ENCODE assay signal across 16 cellular contexts in genomic region chr5:166957763-166958162, GRCh38. TPM values are rescaled to one million over a fixed set of nuclear protein-coding genes. Genes with fewer than 3 reads are reported as not detected.
DNase-seq lines count a peak whose midpoint lies in the region; TF ChIP-seq lines count a peak whose summit lies in the region.
"Had no signal": no experiment of that assay in that cellular context is flagged by ENCODE, and none has a peak within 500 bp of the region (broad histone marks: within the 10 kb centered on the region; RNA-seq: fewer than 3 reads in every experiment).

No MANE protein-coding gene starts in this region.

- H3K18ac ChIP-seq in neuronal stem cell (ENCODE audit: low read length) = no peak overlapping the region

- H3K9me3 Mint-ChIP-seq in glutamatergic neuron (ENCODE audit: unreplicated experiment) = no peaks in the 10 kb centered on the region

- no peak overlapping the region for H3K23ac ChIP-seq in neuronal stem cell (ENCODE audit: low read depth, low read length, poor library complexity)

- H3K4me1 Mint-ChIP-seq in glutamatergic neuron (ENCODE audit: low read depth, unreplicated experiment) = peaks cover 2% of the 10 kb centered on the region
- H3K4me1 Mint-ChIP-seq: CD8-positive, alpha-beta memory T cell had no signal

- H3K27ac ChIP-seq in neuronal stem cell (replicated peaks; ENCODE audit: low read length) = no peak overlapping the region
- H3K27ac ChIP-seq in prostate gland = no peak overlapping the region
- H3K27ac ChIP-seq: BLaER1, HL-60 had no signal

- H3K27ac Mint-ChIP-seq in glutamatergic neuron (ENCODE audit: unreplicated experiment) = no peak overlapping the region

- peak; percentile 70 for DNase-seq in NCI-H748 (lab: John Stamatoyannopoulos, UW; ENCODE audit: unreplicated experiment)
- no peak for DNase-seq in NCI-H748 treated with DMSO at 0.1 percent for 48 hours (lab: John Stamatoyannopoulos, UW)
- DNase-seq in NCI-H1048 (lab: John Stamatoyannopoulos, UW) = peak; percentile 15
- peak; percentile 52 for DNase-seq in NCI-H69 (lab: John Stamatoyannopoulos, UW)
- DNase-seq in neuronal stem cell (ENCODE audit: low spot score) = no peak
- DNase-seq in stimulated activated CD4-positive, alpha-beta T cell treated with anti-CD3 and anti-CD28 coated beads, Interleukin-12 subunit alpha, Interleukin-12 subunit beta, amount 100 ng/mL, for 4 hours = no peak
- no peak for DNase-seq in prostate gland (ENCODE audit: low spot score)
- DNase-seq in glutamatergic neuron = no peak
- DNase-seq: 8988T; AML-193; Caco-2; CD8-positive, alpha-beta memory T cell; DMS53; GF-D8 had no signal

- H3K4ac ChIP-seq in neuronal stem cell (ENCODE audit: low read length) = no peak overlapping the region

- H4K91ac ChIP-seq in neuronal stem cell (ENCODE audit: low read depth, low read length, poor library complexity) = no peak overlapping the region

- H2BK5ac ChIP-seq in neuronal stem cell (ENCODE audit: low read length) = no peak overlapping the region

- H3K4me1 ChIP-seq in neuronal stem cell (ENCODE audit: control insufficient read depth in 2 of 2, insufficient read depth in 1 of 2, low read depth in 1 of 2, low read length in 2 of 2) (peaks cover 6 to 9% of the 10 kb centered on the region in 2 donors), prostate gland (replicated peaks) (no peaks in the 10 kb centered on the region)
- H3K4me1 ChIP-seq: BLaER1 had no signal

- TF ChIP-seq POLR2A in prostate gland (IDR thresholded peaks at IDR 0.05) = no peak

- H2BK15ac ChIP-seq in neuronal stem cell (ENCODE audit: low read length) = no peak overlapping the region

- H3K27me3 ChIP-seq in neuronal stem cell (ENCODE audit: control insufficient read depth in 3 of 3, insufficient read depth in 3 of 3, low read depth in 1 of 3, low read length in 3 of 3) (no peaks in the 10 kb centered on the region), prostate gland (replicated peaks; ENCODE audit: insufficient read depth) (no peaks in the 10 kb centered on the region)
- H3K27me3 ChIP-seq: BLaER1 had no signal

- H3K9me3 ChIP-seq in neuronal stem cell (replicated peaks in 1 of 2; ENCODE audit: control insufficient read depth in 2 of 2, insufficient read depth in 1 of 2, low read depth in 1 of 2, low read length in 2 of 2) = no peaks in the 10 kb centered on the region
- H3K9me3 ChIP-seq in prostate gland = no peaks in the 10 kb centered on the region
- H3K9me3 ChIP-seq: BLaER1 had no signal

- no peak overlapping the region for H3K4me3 Mint-ChIP-seq in glutamatergic neuron (ENCODE audit: unreplicated experiment)
- H3K4me3 Mint-ChIP-seq: CD8-positive, alpha-beta memory T cell had no signal

- intact Hi-C loops in prostate gland (cut with DNase I) = no loop called here

- H3K4me2 ChIP-seq in neuronal stem cell (ENCODE audit: insufficient read depth, low read length, poor library complexity, severe bottlenecking) = no peak overlapping the region
- H3K4me2 ChIP-seq: BLaER1 had no signal

- no peak overlapping the region for H2AK5ac ChIP-seq in neuronal stem cell (ENCODE audit: low read depth, low read length)

- no peak overlapping the region for H2BK12ac ChIP-seq in neuronal stem cell (ENCODE audit: low read length)

- H3K4me3 ChIP-seq in neuronal stem cell (ENCODE audit: low read length in 2 of 2) (no peak overlapping the region), prostate gland (no peak overlapping the region)
- H3K4me3 ChIP-seq: BLaER1 had no signal

- H3K36me3 Mint-ChIP-seq in glutamatergic neuron (ENCODE audit: unreplicated experiment) = no peaks in the 10 kb centered on the region
- H3K36me3 Mint-ChIP-seq: CD8-positive, alpha-beta memory T cell had no signal

- no peak overlapping the region for H2BK120ac ChIP-seq in neuronal stem cell (ENCODE audit: low read depth, low read length)

- H3K27me3 Mint-ChIP-seq in glutamatergic neuron (ENCODE audit: unreplicated experiment) = no peaks in the 10 kb centered on the region
- H3K27me3 Mint-ChIP-seq: CD8-positive, alpha-beta memory T cell had no signal

- no peak overlapping the region for H4K8ac ChIP-seq in neuronal stem cell (ENCODE audit: low read depth, low read length)

- H2AFZ ChIP-seq in neuronal stem cell (ENCODE audit: low read length) = peak overlapping the region; percentile 8

- H3K9ac ChIP-seq in neuronal stem cell (ENCODE audit: low read depth, low read length, poor library complexity) = no peak overlapping the region
- H3K9ac ChIP-seq: BLaER1 had no signal

- TF ChIP-seq CTCF in prostate gland (IDR thresholded peaks at IDR 0.05) (no peak), glutamatergic neuron (IDR thresholded peaks at IDR 0.05; ENCODE audit: partially characterized antibody, unreplicated experiment) (no peak)

- WGBS in neuronal stem cell (ENCODE audit: extremely low coverage in 2 of 2, insufficient read length in 2 of 2, insufficient replicate concordance in 1 of 2), 2 donors = no CpG with 5 or more reads among the region's 4 CpGs
- 64% methylated on average over 4 of the region's 4 CpGs for WGBS in prostate gland

- H3K36me3 ChIP-seq in neuronal stem cell (replicated peaks in 1 of 2; ENCODE audit: control insufficient read depth in 2 of 2, insufficient read depth in 2 of 2, low read length in 2 of 2) (no peaks in the 10 kb centered on the region), prostate gland (no peaks in the 10 kb centered on the region)
- H3K36me3 ChIP-seq: BLaER1 had no signal

- no peak overlapping the region for H3K14ac ChIP-seq in neuronal stem cell (ENCODE audit: low read length)

- H3K79me1 ChIP-seq in neuronal stem cell (ENCODE audit: low read depth, low read length) = no peaks in the 10 kb centered on the region

RNA-seq across cellular contexts. Expression of gene TENM2, which starts 21.1 kb away (rescaled TPM):
- polyA plus RNA-seq in neuronal stem cell (2013, experiment 1 of 2) = 0.77 TPM
- polyA plus RNA-seq in neuronal stem cell (2013, experiment 2 of 2) = 0.87 TPM
- total RNA-seq in prostate gland (10 to 100 TPM in 1 of 2 donors, 1 to 10 TPM in 1; 8.2 to 18.6 TPM), glutamatergic neuron (ENCODE audit: unreplicated experiment) (30.1 TPM)
- polyA plus RNA-seq: CD8-positive, alpha-beta memory T cell had no signal

Comparison
In these comparisons a context has a peak if more than half of its experiments do, and no peak if none do; other contexts are left out.
1. DNase-seq: peak in NCI-H748 (single experiment), NCI-H1048 (single experiment) and NCI-H69 (single experiment); none in NCI-H748 treated with DMSO at 0.1 percent for 48 hours (single experiment), neuronal stem cell (single experiment), stimulated activated CD4-positive, alpha-beta T cell treated with anti-CD3 and anti-CD28 coated beads, Interleukin-12 subunit alpha, Interleukin-12 subunit beta, amount 100 ng/mL, for 4 hours (single experiment), prostate gland (single experiment) and glutamatergic neuron (single experiment).